In the genomic region with DNA sequence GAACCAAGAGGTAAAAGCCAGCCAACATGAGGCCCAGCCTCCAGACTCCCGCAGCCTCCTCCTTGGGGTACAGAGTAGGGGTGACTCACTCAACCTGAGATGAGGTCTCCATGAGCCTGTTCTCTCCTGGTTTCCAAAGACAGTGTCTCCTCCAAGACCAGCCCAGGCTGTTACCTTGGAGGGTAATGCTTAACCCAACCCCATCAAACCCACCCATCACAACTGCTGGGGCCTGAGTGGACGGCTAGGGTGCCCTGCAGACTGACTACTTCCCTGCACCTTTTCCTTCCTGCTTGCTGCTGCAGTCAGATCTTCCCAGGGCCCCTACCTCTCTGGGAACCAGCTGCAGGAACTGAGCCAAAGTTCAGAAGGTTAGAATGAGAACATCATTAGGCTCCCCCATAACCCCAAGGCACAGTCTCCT, we compare ENCODE assay signal across 2 cellular contexts.
A peak's percentile ranks its signal among the peaks of the same experiment; 100 is the strongest.
TF ChIP-seq lines count a peak whose summit lies in the region.

No MANE protein-coding gene starts in this region.

TF ChIP-seq in HCT116, 20 proteins besides CTCF, POLR2A, EP300 and RAD21:
- TF ChIP-seq JUND (IDR thresholded peaks at IDR 0.05): no peak
- no peak for TF ChIP-seq CEBPB (IDR thresholded peaks at IDR 0.05; ENCODE audit: low read depth)
- no peak for TF ChIP-seq FOSL1 (IDR thresholded peaks at IDR 0.05; ENCODE audit: low read depth)
- no peak for TF ChIP-seq YY1 (IDR thresholded peaks at IDR 0.05; ENCODE audit: extremely low read depth, insufficient replicate concordance, low read depth, low read length)
- TF ChIP-seq MAX (IDR thresholded peaks at IDR 0.05): no peak
- no peak for TF ChIP-seq ATF3 (IDR thresholded peaks at IDR 0.05)
- TF ChIP-seq EZH2 (IDR thresholded peaks at IDR 0.05): no peak
- TF ChIP-seq SRF (IDR thresholded peaks at IDR 0.05; ENCODE audit: low read depth): no peak
- TF ChIP-seq SP1 (IDR thresholded peaks at IDR 0.05; ENCODE audit: low read depth): no peak
- no peak for TF ChIP-seq ZFX (IDR thresholded peaks at IDR 0.05)
- TF ChIP-seq SIN3A (IDR thresholded peaks at IDR 0.05; ENCODE audit: low read depth): no peak
TF ChIP-seq in HCT116: peak in this region for 0.

TF ChIP-seq in SK-N-SH, 30 proteins besides CTCF, POLR2A, EP300 and RAD21:
- TF ChIP-seq CHD2 (IDR thresholded peaks at IDR 0.05; ENCODE audit: low read length, partially characterized antibody) (no peak), MEF2A (IDR thresholded peaks at IDR 0.05; ENCODE audit: borderline replicate concordance, low read depth) (no peak), JUND (IDR thresholded peaks at IDR 0.05) (0 out of 2 replicates have a peak, but pooled peaks have one; percentile 1), FOSL2 (IDR thresholded peaks at IDR 0.05; ENCODE audit: borderline replicate concordance, low read depth) (peak; percentile 21; the same call in 1 of the 2 replicates), NRF1 (IDR thresholded peaks at IDR 0.05; ENCODE audit: low read depth, low read length) (no peak), GABPA (IDR thresholded peaks at IDR 0.05; ENCODE audit: low read depth) (0 out of 2 replicates have a peak, but pooled peaks have one; percentile 12), POLR2AphosphoS5 (IDR thresholded peaks at IDR 0.05; ENCODE audit: low read depth, low read length) (peak; percentile 29; the same call in 1 of the 2 replicates)
- TF ChIP-seq, protein P1, sequence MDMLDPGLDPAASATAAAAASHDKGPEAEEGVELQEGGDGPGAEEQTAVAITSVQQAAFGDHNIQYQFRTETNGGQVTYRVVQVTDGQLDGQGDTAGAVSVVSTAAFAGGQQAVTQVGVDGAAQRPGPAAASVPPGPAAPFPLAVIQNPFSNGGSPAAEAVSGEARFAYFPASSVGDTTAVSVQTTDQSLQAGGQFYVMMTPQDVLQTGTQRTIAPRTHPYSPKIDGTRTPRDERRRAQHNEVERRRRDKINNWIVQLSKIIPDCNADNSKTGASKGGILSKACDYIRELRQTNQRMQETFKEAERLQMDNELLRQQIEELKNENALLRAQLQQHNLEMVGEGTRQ (IDR thresholded peaks at IDR 0.05; ENCODE audit: borderline replicate concordance, low read depth, low read length): no peak
